Comparison of ENCODE assay signal across 38 cellular contexts in genomic region chr11:18773681-18774080, GRCh38. TPM values are rescaled to one million over a fixed set of nuclear protein-coding genes. Genes with fewer than 3 reads are reported as not detected.
"Had no signal": no experiment of that assay in that cellular context is flagged by ENCODE, and none has a peak within 500 bp of the region (broad histone marks: within the 10 kb centered on the region; RNA-seq: fewer than 3 reads in every experiment).

No MANE protein-coding gene starts in this region.

- H3K4me3 Mint-ChIP-seq: activated CD4-positive, alpha-beta memory T cell treated with anti-CD3 and anti-CD28 coated beads, Interleukin-2, amount 10 ng/mL, durations not matched to agents 7 days and 5 days; activated CD4-positive, alpha-beta T cell treated with anti-CD3 and anti-CD28 coated beads for 36 hours; activated CD4-positive, alpha-beta T cell treated with anti-CD3 and anti-CD28 coated beads, Interleukin-2, amount 10 ng/mL, durations not matched to agents 7 days and 5 days; activated CD8-positive, alpha-beta memory T cell treated with anti-CD3 and anti-CD28 coated beads, Interleukin-2, amount 10 ng/mL, durations not matched to agents 7 days and 5 days; activated CD8-positive, alpha-beta T cell treated with anti-CD3 and anti-CD28 coated beads, Interleukin-2, amount 10 ng/mL, durations not matched to agents 7 days and 5 days; activated naive CD4-positive, alpha-beta T cell treated with anti-CD3 and anti-CD28 coated beads for 36 hours; activated naive CD8-positive, alpha-beta T cell treated with anti-CD3 and anti-CD28 coated beads for 36 hours; activated T-cell treated with anti-CD3 and anti-CD28 coated beads, Interleukin-2, amount 50 U/mL, for 4 hours; activated T-cell treated with anti-CD3 and anti-CD28 coated beads, Interleukin-2, amount 50 U/mL, for 72 hours; activated T-helper 1 cell treated with anti-CD3 and anti-CD28 coated beads, Interleukin-12 subunit alpha, Interleukin-12 subunit beta, Interleukin-2, Interleukin-4 antibody, amounts not matched to agents 30 ng/mL and 10 ng/mL and 1 ng/mL, durations not matched to agents 14 hours and 24 hours and 36 hours; activated T-helper 17 cell treated with anti-CD3 and anti-CD28 coated beads, Interleukin-2, amount 50 U/mL, for 72 hours; brain; T-helper 1 cell treated with Interleukin-12 subunit alpha and Interleukin-12 subunit beta and Interleukin-4 antibody, amounts not matched to agents 30 μg/mL and 1 μg/mL, for 36 hours; T-helper 2 cell treated with Interferon-gamma antibody and Interleukin-4, amounts not matched to agents 5 μg/mL and 100 μg/mL, for 36 hours; WTC11 had no signal

- H3K27me3 ChIP-seq: adrenal gland, ascending aorta had no signal

- H3K27me3 Mint-ChIP-seq: activated CD4-positive, alpha-beta T cell treated with anti-CD3 and anti-CD28 coated beads, Interleukin-2, amount 10 ng/mL, durations not matched to agents 7 days and 5 days had no signal

- FAIRE-seq: bronchial epithelial cell, TTC549 had no signal

- H3K4me1 Mint-ChIP-seq: brain had no signal

- DNase-seq: activated CD4-positive, alpha-beta memory T cell treated with anti-CD3 and anti-CD28 coated beads, Interleukin-2, amount 10 ng/mL, durations not matched to agents 7 days and 5 days; activated CD4-positive, alpha-beta T cell treated with anti-CD3 and anti-CD28 coated beads for 1 hour; activated CD4-positive, alpha-beta T cell treated with anti-CD3 and anti-CD28 coated beads for 36 hours; activated CD4-positive, alpha-beta T cell treated with anti-CD3 and anti-CD28 coated beads for 48 hours; activated CD4-positive, alpha-beta T cell treated with anti-CD3 and anti-CD28 coated beads, Interleukin-2, amount 10 ng/mL, durations not matched to agents 7 days and 5 days; activated CD4-positive, alpha-beta T cell treated with anti-CD3 and anti-CD28 coated beads, Interleukin-2, amount 50 U/mL, for 48 hours; activated CD4-positive, CD25-positive, alpha-beta regulatory T cell; activated CD8-positive, alpha-beta memory T cell treated with anti-CD3 and anti-CD28 coated beads for 24 hours; activated CD8-positive, alpha-beta memory T cell treated with anti-CD3 and anti-CD28 coated beads, Interleukin-2, amount 10 ng/mL, durations not matched to agents 7 days and 5 days; activated CD8-positive, alpha-beta memory T cell treated with anti-CD3 and anti-CD28 coated beads, Interleukin-2, amount 50 U/mL, for 48 hours; activated CD8-positive, alpha-beta T cell treated with anti-CD3 and anti-CD28 coated beads, Interleukin-2, amount 10 ng/mL, durations not matched to agents 7 days and 5 days; activated effector memory CD4-positive, alpha-beta T cell treated with anti-CD3 and anti-CD28 coated beads, Interleukin-2, amount 50 U/mL, for 16 hours; activated gamma-delta T cell treated with Interleukin-2 at 50 U/mL for 16 hours; activated naive CD4-positive, alpha-beta T cell; activated naive CD4-positive, alpha-beta T cell treated with anti-CD3 and anti-CD28 coated beads for 36 hours; activated naive CD4-positive, alpha-beta T cell treated with anti-CD3 and anti-CD28 coated beads, Interleukin-2, amount 50 U/mL, for 16 hours; activated naive CD8-positive, alpha-beta T cell treated with anti-CD3 and anti-CD28 coated beads for 36 hours; activated T-cell treated with anti-CD3 and anti-CD28 coated beads, Interleukin-2, amount 50 U/mL, for 4 hours; activated T-cell treated with anti-CD3 and anti-CD28 coated beads, Interleukin-2, amount 50 U/mL, for 72 hours; adrenal gland; amniotic stem cell; anterior cingulate cortex; central memory CD4-positive, alpha-beta T cell; T-helper 1 cell; T-helper 2 cell; T-helper 9 cell; WERI-Rb-1 had no signal

- H3K36me3 ChIP-seq: adrenal gland, ascending aorta, cardiac muscle cell, WERI-Rb-1 had no signal

- H3K36me3 Mint-ChIP-seq: activated naive CD4-positive, alpha-beta T cell treated with anti-CD3 and anti-CD28 coated beads, Interleukin-2, amount 50 U/mL, for 72 hours; activated naive CD8-positive, alpha-beta T cell treated with anti-CD3 and anti-CD28 coated beads for 36 hours; WTC11 had no signal

- H3K9me3 ChIP-seq: adrenal gland, ascending aorta had no signal

- H3K4me1 ChIP-seq: adrenal gland, ascending aorta had no signal

- H3K27ac ChIP-seq: adrenal gland, ascending aorta, cardiac muscle cell, WERI-Rb-1 had no signal

- H3K9me3 Mint-ChIP-seq: activated T-helper 1 cell treated with anti-CD3 and anti-CD28 coated beads, Interleukin-12 subunit alpha, Interleukin-12 subunit beta, Interleukin-2, Interleukin-4 antibody, amounts not matched to agents 30 ng/mL and 10 ng/mL and 1 ng/mL, durations not matched to agents 14 hours and 24 hours and 36 hours; T-helper 1 cell treated with Interleukin-12 subunit alpha and Interleukin-12 subunit beta and Interleukin-4 antibody, amounts not matched to agents 30 μg/mL and 1 μg/mL, for 36 hours; WTC11 had no signal

- H3K27ac Mint-ChIP-seq: activated CD4-positive, alpha-beta memory T cell treated with anti-CD3 and anti-CD28 coated beads, Interleukin-2, amount 10 ng/mL, durations not matched to agents 7 days and 5 days; activated CD4-positive, alpha-beta T cell treated with anti-CD3 and anti-CD28 coated beads for 36 hours; activated CD4-positive, alpha-beta T cell treated with anti-CD3 and anti-CD28 coated beads, Interleukin-2, amount 10 ng/mL, durations not matched to agents 7 days and 5 days; activated CD8-positive, alpha-beta memory T cell treated with anti-CD3 and anti-CD28 coated beads, Interleukin-2, amount 10 ng/mL, durations not matched to agents 7 days and 5 days; activated naive CD4-positive, alpha-beta T cell treated with anti-CD3 and anti-CD28 coated beads for 36 hours; activated naive CD4-positive, alpha-beta T cell treated with anti-CD3 and anti-CD28 coated beads, Interleukin-2, amount 50 U/mL, for 72 hours; activated naive CD8-positive, alpha-beta T cell treated with anti-CD3 and anti-CD28 coated beads for 36 hours; activated T-cell treated with anti-CD3 and anti-CD28 coated beads, Interleukin-2, amount 50 U/mL, for 72 hours; activated T-helper 1 cell treated with anti-CD3 and anti-CD28 coated beads, Interleukin-12 subunit alpha, Interleukin-12 subunit beta, Interleukin-2, Interleukin-4 antibody, amounts not matched to agents 30 ng/mL and 10 ng/mL and 1 ng/mL, durations not matched to agents 14 hours and 24 hours and 36 hours; activated T-helper 17 cell treated with anti-CD3 and anti-CD28 coated beads, Interleukin-2, amount 50 U/mL, for 72 hours; brain; T-helper 1 cell treated with Interleukin-12 subunit alpha and Interleukin-12 subunit beta and Interleukin-4 antibody, amounts not matched to agents 30 μg/mL and 1 μg/mL, for 36 hours; T-helper 2 cell treated with Interferon-gamma antibody and Interleukin-4, amounts not matched to agents 5 μg/mL and 100 μg/mL, for 36 hours; WTC11 had no signal

- H3K4me3 ChIP-seq: adrenal gland, ascending aorta, cardiac muscle cell had no signal

RNA-seq across cellular contexts. Expression of gene PTPN5, which starts 17.9 kb away (rescaled TPM):
- total RNA-seq: activated CD4-positive, alpha-beta memory T cell treated with anti-CD3 and anti-CD28 coated beads, Interleukin-2, amount 10 ng/mL, durations not matched to agents 7 days and 5 days; activated CD4-positive, alpha-beta T cell treated with anti-CD3 and anti-CD28 coated beads for 36 hours; activated CD4-positive, alpha-beta T cell treated with anti-CD3 and anti-CD28 coated beads, Interleukin-2, amount 10 ng/mL, durations not matched to agents 7 days and 5 days; activated CD8-positive, alpha-beta memory T cell treated with anti-CD3 and anti-CD28 coated beads, Interleukin-2, amount 10 ng/mL, durations not matched to agents 7 days and 5 days; activated CD8-positive, alpha-beta T cell treated with anti-CD3 and anti-CD28 coated beads, Interleukin-2, amount 10 ng/mL, durations not matched to agents 7 days and 5 days; activated naive CD4-positive, alpha-beta T cell treated with anti-CD3 and anti-CD28 coated beads for 36 hours; activated naive CD4-positive, alpha-beta T cell treated with anti-CD3 and anti-CD28 coated beads, Interleukin-2, amount 50 U/mL, for 72 hours; activated naive CD8-positive, alpha-beta T cell treated with anti-CD3 and anti-CD28 coated beads for 36 hours; activated T-cell treated with anti-CD3 and anti-CD28 coated beads, Interleukin-2, amount 50 U/mL, for 4 hours; activated T-cell treated with anti-CD3 and anti-CD28 coated beads, Interleukin-2, amount 50 U/mL, for 72 hours; activated T-helper 1 cell treated with anti-CD3 and anti-CD28 coated beads, Interleukin-12 subunit alpha, Interleukin-12 subunit beta, Interleukin-2, Interleukin-4 antibody, amounts not matched to agents 30 ng/mL and 10 ng/mL and 1 ng/mL, durations not matched to agents 14 hours and 24 hours and 36 hours; activated T-helper 17 cell treated with anti-CD3 and anti-CD28 coated beads, Interleukin-2, amount 50 U/mL, for 72 hours; bronchial epithelial cell had no signal

RNA-seq across cellular contexts. Expression of gene IGSF22, which starts 47.7 kb away (rescaled TPM):
- total RNA-seq: activated CD8-positive, alpha-beta T cell treated with anti-CD3 and anti-CD28 coated beads, Interleukin-2, amount 10 ng/mL, durations not matched to agents 7 days and 5 days; ascending aorta had no signal
